ENCODE assay signal across 10 cellular contexts in the genomic region with DNA sequence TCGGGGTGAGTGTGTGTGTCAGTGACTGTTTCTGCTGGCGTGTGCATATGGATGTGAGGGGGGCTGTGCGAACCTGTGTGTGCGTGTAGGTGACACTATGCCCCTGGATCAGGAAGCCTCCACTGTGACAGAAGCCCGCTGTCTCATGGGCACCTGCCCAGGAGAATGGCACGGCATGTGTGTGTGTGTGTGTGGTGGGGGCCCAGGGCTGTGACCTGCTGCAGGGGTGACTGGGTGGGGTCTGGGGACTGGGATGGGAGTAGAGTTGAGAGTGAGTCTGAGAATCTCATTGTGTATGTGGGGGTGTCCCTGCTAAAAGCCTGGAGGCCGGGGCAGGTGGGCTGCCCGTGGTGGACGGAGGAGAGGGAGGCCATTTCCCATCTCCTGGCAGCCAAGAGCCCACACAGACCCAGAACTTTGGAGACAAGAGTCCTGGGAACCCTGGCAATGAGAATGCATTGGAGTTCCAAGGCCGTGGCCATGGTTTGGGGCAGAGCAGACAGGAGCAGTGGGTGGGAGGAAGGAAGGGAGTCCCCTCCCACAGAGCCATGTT. TPM values are rescaled to one million over a fixed set of nuclear protein-coding genes. Genes with fewer than 3 reads are reported as not detected.
DNase-seq lines count a peak whose midpoint lies in the region; ATAC-seq and TF ChIP-seq lines count a peak whose summit lies in the region.
"Had no signal": no experiment of that assay in that cellular context is flagged by ENCODE, and none has a peak within 500 bp of the region (broad histone marks: within the 10 kb centered on the region; RNA-seq: fewer than 3 reads in every experiment).

No MANE protein-coding gene starts in this region.

- POLR2A ChIA-PET in MCF 10A (lab: Yijun Ruan, JAX): interaction anchor here (0.6 to 1.5 kb wide), 8 partner anchors 9 to 429 kb away, joined by 3 to 12 read pairs (median 4); a partner anchor contains a TSS

- H3K9ac ChIP-seq in muscle layer of colon (ENCODE audit: low read length): peak overlapping the region; percentile 97

- H3K27ac Mint-ChIP-seq in MCF 10A (ENCODE audit: low read depth, unreplicated experiment): no peak overlapping the region
- H3K27ac Mint-ChIP-seq: activated CD8-positive, alpha-beta T cell treated with anti-CD3 and anti-CD28 coated beads, Interleukin-2, amount 10 ng/mL, durations not matched to agents 7 days and 5 days; dendritic cell treated with granulocyte-macrophage colony-stimulating factor and Interleukin-4, amounts not matched to agents 40 ng/mL and 50 ng/mL, for 4 days had no signal

- 79 to 88% (median 83%) methylated on average over 9 to 10 of the region's 10 CpGs for WGBS in heart left ventricle, 4 donors

- H3K27ac ChIP-seq in heart left ventricle (peak overlapping the region; percentile 56 to 100 (median 74)), muscle layer of colon (ENCODE audit: low read depth, low read length) (peak overlapping the region; percentile 100), uterus (peak overlapping the region; percentile 91 to 100)

- TF ChIP-seq CTCF in heart left ventricle (IDR thresholded peaks at IDR 0.05): no peak
- TF ChIP-seq CTCF in MCF 10A (IDR thresholded peaks at IDR 0.05; ENCODE audit: unreplicated experiment): no peak
- TF ChIP-seq CTCF in uterus (IDR thresholded peaks at IDR 0.05): no peak

- intact Hi-C loops in heart left ventricle (cut with DNase I): no loop called here
- intact Hi-C loops in Right ventricle myocardium superior (cut with DNase I): no loop called here
- intact Hi-C loops in MCF 10A (cut with micrococcal nuclease): loop anchor here (1.0 kb wide), 2 partner anchors 8 to 41 kb away; a partner anchor contains a TSS
- intact Hi-C loops in uterus (cut with DNase I; ENCODE audit: low total_unique reads): no loop called here

- H3K27me3 ChIP-seq in heart left ventricle (no peaks in the 10 kb centered on the region), muscle layer of colon (ENCODE audit: control insufficient read depth in 1 of 2, insufficient read depth in 2 of 2, low read length in 2 of 2) (no peaks in the 10 kb centered on the region), uterus (no peaks in the 10 kb centered on the region)

- H3K9me3 ChIP-seq in heart left ventricle: no peaks in the 10 kb centered on the region
- H3K9me3 ChIP-seq in muscle layer of colon (ENCODE audit: low read length): no peaks in the 10 kb centered on the region
- H3K9me3 ChIP-seq in uterus: no peaks in the 10 kb centered on the region

- CTCF ChIA-PET in MCF 10A (lab: Yijun Ruan, JAX): interaction anchor here (1.3 to 4.9 kb wide), 2 partner anchors 28 to 41 kb away, joined by 3 to 23 read pairs; no protein-coding TSS in a partner anchor

- no peak overlapping the region for H3K4me3 Mint-ChIP-seq in MCF 10A (ENCODE audit: unreplicated experiment)
- H3K4me3 Mint-ChIP-seq: activated CD8-positive, alpha-beta T cell treated with anti-CD3 and anti-CD28 coated beads, Interleukin-2, amount 10 ng/mL, durations not matched to agents 7 days and 5 days; dendritic cell treated with granulocyte-macrophage colony-stimulating factor and Interleukin-4, amounts not matched to agents 40 ng/mL and 50 ng/mL, for 4 days had no signal

- H3K36me3 ChIP-seq in heart left ventricle (no peaks in the 10 kb centered on the region), muscle layer of colon (ENCODE audit: insufficient read depth, low read length) (peaks cover 24% of the 10 kb centered on the region), uterus (no peaks in the 10 kb centered on the region)

- H3K4me1 ChIP-seq in heart left ventricle (peaks cover 0 to 43% (median 27%) of the 10 kb centered on the region in 12 donors), muscle layer of colon (ENCODE audit: insufficient read depth, low read length) (peaks cover 53% of the 10 kb centered on the region), uterus (peaks cover 0 to 10% of the 10 kb centered on the region in 2 donors)

- H3K4me3 ChIP-seq in heart left ventricle (peak overlapping the region in 3 of 12 donors; percentile 2 to 18 (median 7)), muscle layer of colon (ENCODE audit: low read depth in 1 of 2, low read length in 2 of 2) (peak overlapping the region; percentile 92 to 93), uterus (peak overlapping the region; percentile 17 to 53)

- peaks cover 6% of the 10 kb centered on the region for H3K4me1 Mint-ChIP-seq in MCF 10A (ENCODE audit: insufficient read depth, unreplicated experiment)

- no peaks in the 10 kb centered on the region for H3K9me3 Mint-ChIP-seq in MCF 10A (ENCODE audit: unreplicated experiment)
- H3K9me3 Mint-ChIP-seq: dendritic cell treated with granulocyte-macrophage colony-stimulating factor and Interleukin-4, amounts not matched to agents 40 ng/mL and 50 ng/mL, for 4 days had no signal

- H3K27me3 Mint-ChIP-seq in MCF 10A (ENCODE audit: insufficient read depth, unreplicated experiment): no peaks in the 10 kb centered on the region
- H3K27me3 Mint-ChIP-seq: dendritic cell treated with granulocyte-macrophage colony-stimulating factor and Interleukin-4, amounts not matched to agents 40 ng/mL and 50 ng/mL, for 4 days had no signal

- ATAC-seq in heart left ventricle (no peak), Right ventricle myocardium superior (ENCODE audit: poor library complexity) (no peak), GM19452 (IDR thresholded peaks at IDR 0.05; ENCODE audit: unreplicated experiment) (no peak)

- H3K36me3 Mint-ChIP-seq in MCF 10A (ENCODE audit: insufficient read depth, unreplicated experiment): peaks cover 12% of the 10 kb centered on the region

- DNase-seq in heart left ventricle (no peak), Right ventricle myocardium superior (no peak), MCF 10A (ENCODE audit: unreplicated experiment) (no peak), uterus (no peak), COR-L47 (lab: John Stamatoyannopoulos, UW) (no peak), GOT3 (lab: John Stamatoyannopoulos, UW) (no peak)

- TSS peak; percentile 34 for BruUV-seq in MCF 10A (replicated peaks; lab: Mats Ljungman, UMichigan)

- TF ChIP-seq POLR2A in heart left ventricle (IDR thresholded peaks at IDR 0.05): no peak
- no peak for TF ChIP-seq POLR2A in uterus (IDR thresholded peaks at IDR 0.05)

RNA-seq across cellular contexts. Expression of a gene that starts 6.4 kb away (rescaled TPM):
- total RNA-seq in heart left ventricle: 100 to 1,000 TPM in 3 of 9 donors, 10 to 100 TPM in 6; 49.2 to 260 (median 92.1) TPM
- 100 to 1,000 TPM in 1 of 2 donors, 10 to 100 TPM in 1; 65.0 to 175 TPM for polyA plus RNA-seq in heart left ventricle
- 74.7 TPM for total RNA-seq in Right ventricle myocardium superior
- total RNA-seq in MCF 10A (2022): 355 and 424 TPM in 2 replicates
- 100 to 1,000 TPM; 423 to 862 (median 517) TPM for total RNA-seq in uterus

RNA-seq across cellular contexts. Expression of a gene that starts 41.8 kb away (rescaled TPM):
- total RNA-seq in heart left ventricle (10 to 100 TPM; 10.9 to 53.7 (median 23.7) TPM), Right ventricle myocardium superior (16.8 TPM), MCF 10A (2022) (41.6 and 50.1 TPM in 2 replicates), uterus (10 to 100 TPM; 13.3 to 67.4 (median 40.7) TPM)
- polyA plus RNA-seq in heart left ventricle: 10 to 100 TPM in 1 of 2 donors, 1 to 10 TPM in 1; 7.8 to 32.2 TPM
